ENCODE assay signal across 8 cellular contexts in genomic region chr11:65856689-65857499, GRCh38. TPM values are rescaled to one million over a fixed set of nuclear protein-coding genes. Genes with fewer than 3 reads are reported as not detected.
DNase-seq lines count a peak whose midpoint lies in the region; ATAC-seq and TF ChIP-seq lines count a peak whose summit lies in the region.

No MANE protein-coding gene starts in this region.

- H3K9me3 ChIP-seq in osteoblast (ENCODE audit: low read depth, low read length) (no peaks in the 10 kb centered on the region), testis (no peaks in the 10 kb centered on the region)

- peaks cover 36% of the 10 kb centered on the region for H3K27me3 Mint-ChIP-seq in glutamatergic neuron (ENCODE audit: unreplicated experiment)

- peaks cover 16% of the 10 kb centered on the region for H3K4me1 Mint-ChIP-seq in glutamatergic neuron (ENCODE audit: low read depth, unreplicated experiment)

- H3K4me2 ChIP-seq in osteoblast (ENCODE audit: insufficient read depth, low read length): peak overlapping the region; percentile 98

- H3K27me3 ChIP-seq in osteoblast (ENCODE audit: insufficient read depth, low read length): no peaks in the 10 kb centered on the region
- H3K27me3 ChIP-seq in testis: no peaks in the 10 kb centered on the region

- no peak for TF ChIP-seq POLR2A in testis (IDR thresholded peaks at IDR 0.05)

- peaks cover 64% of the 10 kb centered on the region for H3K79me2 ChIP-seq in osteoblast (ENCODE audit: insufficient read depth, low read length)

- H3K4me1 ChIP-seq in osteoblast (ENCODE audit: insufficient read depth, low read length): peaks cover 41% of the 10 kb centered on the region
- peaks cover 13% of the 10 kb centered on the region for H3K4me1 ChIP-seq in testis

- peak; percentile 29 for ATAC-seq in GM18907 (IDR thresholded peaks at IDR 0.05; ENCODE audit: unreplicated experiment)

- no peak for DNase-seq in AG09309 (ENCODE audit: low read depth)
- DNase-seq in HT1080 (ENCODE audit: low read depth): peak; percentile 75
- DNase-seq in SK-MEL-5 (ENCODE audit: low read depth, low spot score): peak; percentile 68
- DNase-seq in activated naive CD4-positive, alpha-beta T cell treated with anti-CD3 and anti-CD28 coated beads, Interleukin-2, amount 50 U/mL, for 16 hours: peak; percentile 83
- peak; percentile 83 for DNase-seq in glutamatergic neuron
- peak; percentile 95 for DNase-seq in osteoblast (ENCODE audit: insufficient read length, low spot score, missing footprints)
- DNase-seq in testis: peak; percentile 90

- 2 to 10% methylated on average over 5 to 56 of the region's 57 CpGs for WGBS in testis, 2 donors

- peaks cover 38% of the 10 kb centered on the region for H3K9me3 Mint-ChIP-seq in glutamatergic neuron (ENCODE audit: unreplicated experiment)

- H3K4me3 ChIP-seq in AG09309 (ENCODE audit: control insufficient read depth, low read depth, low read length) (peak overlapping the region; percentile 84), osteoblast (ENCODE audit: insufficient read depth, low read length) (peak overlapping the region; percentile 99), testis (peak overlapping the region; percentile 85 to 97)

- H3K36me3 Mint-ChIP-seq in glutamatergic neuron (ENCODE audit: unreplicated experiment): no peaks in the 10 kb centered on the region

- in situ Hi-C loops in SK-MEL-5 (cut with HindIII; ENCODE audit: low pct_unique_long_range_greater_than_20kb, low sequenced_read_pairs): no loop called here

- H4K20me1 ChIP-seq in osteoblast (ENCODE audit: insufficient read depth, low read length): peaks cover 47% of the 10 kb centered on the region

- H3K27ac ChIP-seq in osteoblast (ENCODE audit: low read depth, low read length): peak overlapping the region; percentile 40
- H3K27ac ChIP-seq in testis: peak overlapping the region; percentile 88 to 94

- H3K36me3 ChIP-seq in osteoblast (ENCODE audit: insufficient read depth, low read length) (peaks cover 49% of the 10 kb centered on the region), testis (ENCODE audit: low read depth, missing control alignments) (no peaks in the 10 kb centered on the region)

- peak overlapping the region; percentile 96 for H3K4me3 Mint-ChIP-seq in glutamatergic neuron (ENCODE audit: unreplicated experiment)

- TF ChIP-seq CTCF in AG09309 (IDR thresholded peaks at IDR 0.05; ENCODE audit: control insufficient read depth, insufficient read depth, low read depth, low read length, missing control alignments): no peak
- TF ChIP-seq CTCF in glutamatergic neuron (IDR thresholded peaks at IDR 0.05; ENCODE audit: partially characterized antibody, unreplicated experiment): no peak
- no peak for TF ChIP-seq CTCF in osteoblast (IDR thresholded peaks at IDR 0.05; ENCODE audit: extremely low read depth, low read depth, low read length)
- no peak for TF ChIP-seq CTCF in testis (IDR thresholded peaks at IDR 0.05)

- H2AFZ ChIP-seq in osteoblast (ENCODE audit: low read length): peak overlapping the region; percentile 70

- H3K27ac Mint-ChIP-seq in glutamatergic neuron (ENCODE audit: unreplicated experiment): peak overlapping the region; percentile 89

- intact Hi-C loops in testis (cut with DNase I; ENCODE audit: low total_unique reads): no loop called here

RNA-seq across cellular contexts. Expression of gene CFL1, which starts 1.1 kb away (rescaled TPM):
- total RNA-seq in HT1080 (2014; rRNA removed; shearing (Covaris generic)): 2,329 and 2,647 TPM in 2 replicates
- 2,316 and 3,158 TPM in 2 replicates for polyA plus RNA-seq in HT1080 (2015; cell fraction: cytosol; rRNA removed)
- 1,183 and 1,528 TPM in 2 replicates for polyA plus RNA-seq in HT1080 (2015; cell fraction: nucleus; rRNA removed)
- total RNA-seq in SK-MEL-5 (2014; rRNA removed; shearing (Covaris generic)): 941 and 972 TPM in 2 replicates
- 1,372 and 1,683 TPM in 2 replicates for polyA plus RNA-seq in SK-MEL-5 (2015; cell fraction: cytosol; rRNA removed)
- polyA plus RNA-seq in SK-MEL-5 (2015; cell fraction: nucleus; rRNA removed): 200 and 219 TPM in 2 replicates
- 1,294 TPM for total RNA-seq in glutamatergic neuron (ENCODE audit: unreplicated experiment)
- total RNA-seq in osteoblast: 607 and 704 TPM in 2 replicates
- total RNA-seq in testis: 100 to 1,000 TPM; 522 to 570 TPM
- 647 TPM for polyA plus RNA-seq in testis (ENCODE audit: insufficient read depth, low read depth, low replicate concordance)

RNA-seq across cellular contexts. Expression of gene MUS81, which starts 3.3 kb away (rescaled TPM):
- total RNA-seq in HT1080 (2014; rRNA removed; shearing (Covaris generic)): 62.4 and 64.9 TPM in 2 replicates
- 35.3 and 35.6 TPM in 2 replicates for polyA plus RNA-seq in HT1080 (2015; cell fraction: cytosol; rRNA removed)
- 176 and 189 TPM in 2 replicates for polyA plus RNA-seq in HT1080 (2015; cell fraction: nucleus; rRNA removed)
- total RNA-seq in SK-MEL-5 (2014; rRNA removed; shearing (Covaris generic)): 18.6 and 19.3 TPM in 2 replicates
- polyA plus RNA-seq in SK-MEL-5 (2015; cell fraction: cytosol; rRNA removed): 17.4 and 18.0 TPM in 2 replicates
- polyA plus RNA-seq in SK-MEL-5 (2015; cell fraction: nucleus; rRNA removed): 207 and 273 TPM in 2 replicates
- total RNA-seq in glutamatergic neuron (ENCODE audit: unreplicated experiment) (114 TPM), osteoblast (50.1 and 53.6 TPM in 2 replicates), testis (10 to 100 TPM; 57.2 to 74.0 TPM)
- 49.9 TPM for polyA plus RNA-seq in testis (ENCODE audit: insufficient read depth, low read depth, low replicate concordance)

RNA-seq across cellular contexts. Expression of gene EFEMP2, which starts 15.7 kb away (rescaled TPM):
- total RNA-seq in HT1080 (2014; rRNA removed; shearing (Covaris generic)): 27.9 and 32.0 TPM in 2 replicates
- polyA plus RNA-seq in HT1080 (2015; cell fraction: cytosol; rRNA removed): 49.0 and 72.9 TPM in 2 replicates
- polyA plus RNA-seq in HT1080 (2015; cell fraction: nucleus; rRNA removed): 214 and 236 TPM in 2 replicates
- 0.45 and 0.55 TPM in 2 replicates for total RNA-seq in SK-MEL-5 (2014; rRNA removed; shearing (Covaris generic))
- 0.07 and 1.7 TPM in 2 replicates for polyA plus RNA-seq in SK-MEL-5 (2015; cell fraction: cytosol; rRNA removed)
- 19.3 and 62.2 TPM in 2 replicates for polyA plus RNA-seq in SK-MEL-5 (2015; cell fraction: nucleus; rRNA removed)
- total RNA-seq in glutamatergic neuron (ENCODE audit: unreplicated experiment): 16.3 TPM
- total RNA-seq in osteoblast: 81.6 and 94.8 TPM in 2 replicates
- 10 to 100 TPM; 47.4 to 52.4 TPM for total RNA-seq in testis
- 100 TPM for polyA plus RNA-seq in testis (ENCODE audit: insufficient read depth, low read depth, low replicate concordance)

RNA-seq across cellular contexts. Expression of gene CTSW, which starts 22.7 kb away (rescaled TPM):
- 0.24 and 0.57 TPM in 2 replicates for total RNA-seq in HT1080 (2014; rRNA removed; shearing (Covaris generic))
- 0.09 and 0.16 TPM in 2 replicates for polyA plus RNA-seq in HT1080 (2015; cell fraction: cytosol; rRNA removed)
- polyA plus RNA-seq in HT1080 (2015; cell fraction: nucleus; rRNA removed): not detected in 2 replicates
- total RNA-seq in SK-MEL-5 (2014; rRNA removed; shearing (Covaris generic)): 0.29 and 0.48 TPM in 2 replicates
- not detected in 2 replicates for polyA plus RNA-seq in SK-MEL-5 (2015; cell fraction: cytosol; rRNA removed)
- not detected in 2 replicates for polyA plus RNA-seq in SK-MEL-5 (2015; cell fraction: nucleus; rRNA removed)
- total RNA-seq in glutamatergic neuron (ENCODE audit: unreplicated experiment) (not detected), osteoblast (not detected in 2 replicates), testis (1 to 10 TPM in 1 of 2 donors, under 1 TPM in 1; 0.71 to 2.7 TPM)
- 4.4 TPM for polyA plus RNA-seq in testis (ENCODE audit: insufficient read depth, low read depth, low replicate concordance)

RNA-seq across cellular contexts. Expression of gene SNX32, which starts 23.1 kb away (rescaled TPM):
- not detected in 2 replicates for total RNA-seq in HT1080 (2014; rRNA removed; shearing (Covaris generic))
- polyA plus RNA-seq in HT1080 (2015; cell fraction: cytosol; rRNA removed): not detected in 2 replicates
- polyA plus RNA-seq in HT1080 (2015; cell fraction: nucleus; rRNA removed): 0.17 and 0.18 TPM in 2 replicates
- total RNA-seq in SK-MEL-5 (2014; rRNA removed; shearing (Covaris generic)): 0.08 and 0.18 TPM in 2 replicates
- 0.10 and 0.18 TPM in 2 replicates for polyA plus RNA-seq in SK-MEL-5 (2015; cell fraction: cytosol; rRNA removed)
- 2.5 and 2.7 TPM in 2 replicates for polyA plus RNA-seq in SK-MEL-5 (2015; cell fraction: nucleus; rRNA removed)
- total RNA-seq in glutamatergic neuron (ENCODE audit: unreplicated experiment): 14.7 TPM
- 1.1 and 1.5 TPM in 2 replicates for total RNA-seq in osteoblast
- total RNA-seq in testis: 1 to 10 TPM; 3.2 to 4.0 TPM
- polyA plus RNA-seq in testis (ENCODE audit: insufficient read depth, low read depth, low replicate concordance): 4.9 TPM

Comparison
In these comparisons a context has a peak if more than half of its experiments do, and no peak if none do; other contexts are left out.
1. RNA of gene EFEMP2, which starts 15.7 kb away (total RNA-seq): 81.6 to 94.8 TPM in osteoblast, 47.4 to 52.4 TPM in testis, 27.9 to 32.0 TPM in HT1080 and 16.3 TPM in glutamatergic neuron (single experiment); 0.45 to 0.55 TPM in SK-MEL-5; every median in the first group is over 10 times any median in the second.
2. Peak in every context shown above with its lines, with median percentiles within 50 percentile points of each other: H3K4me3 ChIP-seq.